In genomic region chr5:56282241-56282640, GRCh38 we compare ENCODE assay signal across 23 cellular contexts. TPM values are rescaled to one million over a fixed set of nuclear protein-coding genes. Genes with fewer than 3 reads are reported as not detected.
"Had no signal": no experiment of that assay in that cellular context is flagged by ENCODE, and none has a peak within 500 bp of the region (broad histone marks: within the 10 kb centered on the region; RNA-seq: fewer than 3 reads in every experiment).

No MANE protein-coding gene starts in this region.

- H3K4me3 ChIP-seq: body of pancreas, coronary artery, right atrium auricular region, skin epidermis, transverse colon had no signal

- H3K9me3 ChIP-seq: body of pancreas, transverse colon had no signal

- DNase-seq: activated B cell treated with CpG ODN at 0.5 μM for 24 hours; activated CD4-positive, alpha-beta T cell treated with anti-CD3 and anti-CD28 coated beads, Interleukin-2, amount 10 ng/mL, durations not matched to agents 24 days and 14 days; activated CD8-positive, alpha-beta memory T cell treated with anti-CD3 and anti-CD28 coated beads, Interleukin-2, amount 50 U/mL, for 48 hours; activated gamma-delta T cell; activated T-cell treated with anti-CD3 and anti-CD28 coated beads, Interleukin-2, amount 50 U/mL, for 72 hours; amniotic stem cell; body of pancreas; effector CD8-positive, alpha-beta T cell; hippocampal formation; left ventricle myocardium superior; mesendoderm; stimulated activated naive CD8-positive, alpha-beta T cell treated with anti-CD3 and anti-CD28 coated beads, Interleukin-15, Interleukin-2, amounts not matched to agents 100 U/mL and 50 U/mL, for 24 hours; SW 1271; transverse colon had no signal

- FAIRE-seq: TTC549 had no signal

- H3K27ac ChIP-seq: body of pancreas, coronary artery, right atrium auricular region, skin epidermis, transverse colon had no signal

- H3K36me3 ChIP-seq: right atrium auricular region, transverse colon had no signal

- ATAC-seq: activated naive CD4-positive, alpha-beta T cell treated with anti-CD3 and anti-CD28 coated beads, Interleukin-2, amount 50 U/mL, for 72 hours; activated T-cell treated with anti-CD3 and anti-CD28 coated beads, Interleukin-2, amount 50 U/mL, for 72 hours; body of pancreas; left ventricle myocardium superior; natural killer cell treated with Interleukin-12 subunit alpha and Interleukin-12 subunit beta and Interleukin-15 and Interleukin-18, amount 100 ng/mL, for 72 hours; stimulated activated naive CD8-positive, alpha-beta T cell treated with anti-CD3 and anti-CD28 coated beads, Interleukin-15, Interleukin-2, amounts not matched to agents 100 U/mL and 50 U/mL, for 24 hours had no signal

- H3K27me3 ChIP-seq: body of pancreas, right atrium auricular region, transverse colon had no signal

RNA-seq across cellular contexts. Expression of gene ANKRD55, which starts 49.1 kb away (rescaled TPM):
- total RNA-seq: activated B cell treated with CpG ODN at 0.5 μM for 24 hours, body of pancreas, epithelial cell of proximal tubule, kidney epithelial cell, left ventricle myocardium superior, progenitor cell of endocrine pancreas had no signal
